Comparison of ENCODE assay signal across 12 cellular contexts in the genomic region with DNA sequence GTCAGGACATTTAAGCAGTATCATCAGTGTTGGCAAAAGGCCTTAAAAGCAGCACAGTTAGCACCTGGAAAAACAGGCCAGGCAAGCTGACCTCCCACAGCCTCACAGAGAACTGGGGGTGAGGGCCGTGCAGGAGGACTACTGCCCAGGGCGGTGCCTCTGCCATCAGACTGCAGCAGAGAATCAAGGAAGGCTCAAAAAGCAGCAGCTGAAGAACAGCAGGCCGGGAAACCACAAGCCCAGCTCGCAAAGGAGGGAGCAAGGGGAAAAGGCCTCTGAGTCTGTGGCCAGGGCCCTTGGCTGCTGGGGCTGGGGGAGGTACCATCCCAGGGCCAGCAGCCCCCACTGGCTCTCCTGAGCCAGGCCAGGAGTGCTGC.
"Had no signal": no experiment of that assay in that cellular context is flagged by ENCODE, and none has a peak within 500 bp of the region (broad histone marks: within the 10 kb centered on the region; RNA-seq: fewer than 3 reads in every experiment).

No MANE protein-coding gene starts in this region.

- FAIRE-seq: astrocyte, kidney had no signal

- H3K27ac ChIP-seq: brain microvascular endothelial cell, heart left ventricle, neutrophil, ovary, tibial nerve had no signal

- DNase-seq: activated CD4-positive, alpha-beta T cell treated with anti-CD3 and anti-CD28 coated beads for 1 hour; activated effector memory CD4-positive, alpha-beta T cell treated with Interleukin-2 at 50 U/mL for 16 hours; heart left ventricle; kidney; naive B cell; T1000 had no signal

- H3K4me1 ChIP-seq: tibial nerve had no signal

- H3K4me3 ChIP-seq: heart left ventricle, ovary, smooth muscle cell, tibial nerve had no signal

- H3K4me2 ChIP-seq: smooth muscle cell had no signal

- H3K27me3 ChIP-seq: brain microvascular endothelial cell, heart left ventricle, neutrophil, ovary, tibial nerve had no signal

- H3K36me3 ChIP-seq: brain microvascular endothelial cell, neutrophil, ovary had no signal

- H3K9me3 ChIP-seq: heart left ventricle, neutrophil, ovary, tibial nerve had no signal
